Comparison of ENCODE assay signal across 10 cellular contexts in genomic region chr2:218882866-218883366, GRCh38. TPM values are rescaled to one million over a fixed set of nuclear protein-coding genes. Genes with fewer than 3 reads are reported as not detected.
DNase-seq lines count a peak whose midpoint lies in the region; ATAC-seq and TF ChIP-seq lines count a peak whose summit lies in the region.
"Had no signal": no experiment of that assay in that cellular context is flagged by ENCODE, and none has a peak within 500 bp of the region (broad histone marks: within the 10 kb centered on the region; RNA-seq: fewer than 3 reads in every experiment).

No MANE protein-coding gene starts in this region.

- H3K4me1 ChIP-seq in CD4-positive, CD25-positive, alpha-beta regulatory T cell (ENCODE audit: control insufficient read depth, insufficient read depth, low read length, poor library complexity, severe bottlenecking): peaks cover 64% of the 10 kb centered on the region
- H3K4me1 ChIP-seq in GM23338 (ENCODE audit: insufficient read depth): peaks cover 14% of the 10 kb centered on the region; the same call in 1 of the 2 replicates
- peaks cover 0 to 4% of the 10 kb centered on the region in 2 donors for H3K4me1 ChIP-seq in breast epithelium

- H3K4me2 ChIP-seq in GM23338: no peak overlapping the region

- H3K9me2 ChIP-seq in GM23338 (ENCODE audit: insufficient read depth): no peaks in the 10 kb centered on the region

- H3K4me3 ChIP-seq in CD4-positive, CD25-positive, alpha-beta regulatory T cell (ENCODE audit: low read depth, low read length): peak overlapping the region; percentile 30
- no peak overlapping the region for H3K4me3 ChIP-seq in GM23338
- peak overlapping the region; percentile 37 to 70 (median 49) for H3K4me3 ChIP-seq in breast epithelium

- no peak overlapping the region for H2AFZ ChIP-seq in GM23338

- intact Hi-C loops in breast epithelium (cut with DNase I; ENCODE audit: low total_unique reads): no loop called here

- no peaks in the 10 kb centered on the region for H3K79me2 ChIP-seq in GM23338 (replicated peaks; ENCODE audit: insufficient read depth)

- peak overlapping the region; percentile 74 to 91 (median 84) for H3K4me3 Mint-ChIP-seq in CD4-positive, CD25-positive, alpha-beta regulatory T cell
- H3K4me3 Mint-ChIP-seq in GM23338: peak overlapping the region; percentile 40; the same call in 2 of the 3 replicates
- H3K4me3 Mint-ChIP-seq in naive thymus-derived CD8-positive, alpha-beta T cell: peak overlapping the region; percentile 22 to 80 (median 56)

- no peaks in the 10 kb centered on the region for H3K36me3 ChIP-seq in CD4-positive, CD25-positive, alpha-beta regulatory T cell (ENCODE audit: control insufficient read depth, insufficient read depth, low read length)
- H3K36me3 ChIP-seq in GM23338 (ENCODE audit: insufficient read depth) (no peaks in the 10 kb centered on the region), breast epithelium (no peaks in the 10 kb centered on the region)
- H3K36me3 ChIP-seq: neutrophil had no signal

- POLR2A ChIA-PET in naive thymus-derived CD8-positive, alpha-beta T cell (lab: Charles Lee): interaction anchor here (0.6 to 13.6 kb wide), 3 partner anchors 12 to 430 kb away, joined by 3 to 331 read pairs (median 6); no protein-coding TSS in a partner anchor

- no peaks in the 10 kb centered on the region for H3F3A ChIP-seq in GM23338 (replicated peaks; ENCODE audit: low read depth)

- peaks cover 8% of the 10 kb centered on the region for H4K20me1 ChIP-seq in GM23338 (replicated peaks; ENCODE audit: insufficient read depth)

- H3K27me3 Mint-ChIP-seq in CD4-positive, CD25-positive, alpha-beta regulatory T cell: no peaks in the 10 kb centered on the region
- peaks cover 92% of the 10 kb centered on the region for H3K27me3 Mint-ChIP-seq in GM23338 (ENCODE audit: insufficient read depth, low read depth, poor library complexity)
- peaks cover 0 to 4% (median 0%) of the 10 kb centered on the region in 5 donors for H3K27me3 Mint-ChIP-seq in naive thymus-derived CD8-positive, alpha-beta T cell

- H3K9me3 ChIP-seq in CD4-positive, CD25-positive, alpha-beta regulatory T cell (ENCODE audit: control insufficient read depth in 2 of 2, low read length in 2 of 2): no peaks in the 10 kb centered on the region
- H3K9me3 ChIP-seq in breast epithelium: no peaks in the 10 kb centered on the region
- H3K9me3 ChIP-seq: neutrophil had no signal

- H3K27ac ChIP-seq in CD4-positive, CD25-positive, alpha-beta regulatory T cell (ENCODE audit: insufficient read depth, low read length, poor library complexity, severe bottlenecking): peak overlapping the region; percentile 92
- H3K27ac ChIP-seq in GM23338 (ENCODE audit: low read depth) (no peak overlapping the region), breast epithelium (peak overlapping the region; percentile 48 to 55)
- H3K27ac ChIP-seq: neutrophil had no signal

- no peaks in the 10 kb centered on the region for H3K36me3 Mint-ChIP-seq in CD4-positive, CD25-positive, alpha-beta regulatory T cell
- no peaks in the 10 kb centered on the region; the same call in 2 of the 3 replicates for H3K36me3 Mint-ChIP-seq in GM23338 (ENCODE audit: low read depth)
- no peaks in the 10 kb centered on the region for H3K36me3 Mint-ChIP-seq in naive thymus-derived CD8-positive, alpha-beta T cell

- ATAC-seq in CD4-positive, CD25-positive, alpha-beta regulatory T cell (ENCODE audit: low read depth in 2 of 2): no peak
- ATAC-seq in GM23338: no peak
- no peak for ATAC-seq in naive thymus-derived CD8-positive, alpha-beta T cell

- DNase-seq in CD4-positive, CD25-positive, alpha-beta regulatory T cell: no peak
- DNase-seq in GM23338 (ENCODE audit: low spot score) (no peak), breast epithelium (ENCODE audit: low spot score in 2 of 2) (no peak), NCI-H1048 (lab: John Stamatoyannopoulos, UW) (no peak), HCEC 1CT (no peak), dermis blood vessel endothelial cell (no peak), putamen (ENCODE audit: low spot score) (no peak)
- no peak for DNase-seq in naive thymus-derived CD8-positive, alpha-beta T cell
- DNase-seq: DMS153 had no signal

- peaks cover 7 to 66% (median 38%) of the 10 kb centered on the region in 4 donors for H3K4me1 Mint-ChIP-seq in CD4-positive, CD25-positive, alpha-beta regulatory T cell
- peaks cover 24% of the 10 kb centered on the region for H3K4me1 Mint-ChIP-seq in GM23338
- peaks cover 31 to 66% (median 57%) of the 10 kb centered on the region in 4 donors for H3K4me1 Mint-ChIP-seq in naive thymus-derived CD8-positive, alpha-beta T cell

- H3K27ac Mint-ChIP-seq in CD4-positive, CD25-positive, alpha-beta regulatory T cell: peak overlapping the region in 2 of 3 donors; percentile 89 to 95
- H3K27ac Mint-ChIP-seq in GM23338: no peak overlapping the region
- H3K27ac Mint-ChIP-seq in naive thymus-derived CD8-positive, alpha-beta T cell: peak overlapping the region in 7 of 10 donors; percentile 7 to 79 (median 70)

- no peaks in the 10 kb centered on the region for H3K9me3 Mint-ChIP-seq in CD4-positive, CD25-positive, alpha-beta regulatory T cell
- no peaks in the 10 kb centered on the region for H3K9me3 Mint-ChIP-seq in GM23338
- no peaks in the 10 kb centered on the region for H3K9me3 Mint-ChIP-seq in naive thymus-derived CD8-positive, alpha-beta T cell

- TF ChIP-seq CTCF in GM23338 (conservative IDR thresholded peaks at IDR 0.05; ENCODE audit: low read depth in 2 of 2) (no peak), breast epithelium (IDR thresholded peaks at IDR 0.05) (no peak)

- no peaks in the 10 kb centered on the region for H3K27me3 ChIP-seq in CD4-positive, CD25-positive, alpha-beta regulatory T cell (ENCODE audit: control insufficient read depth, insufficient read depth, low read length)
- peaks cover 98% of the 10 kb centered on the region for H3K27me3 ChIP-seq in GM23338 (ENCODE audit: insufficient read depth)
- H3K27me3 ChIP-seq in breast epithelium: peaks cover 0 to 29% of the 10 kb centered on the region in 2 donors

- TF ChIP-seq POLR2A in breast epithelium (IDR thresholded peaks at IDR 0.05): no peak

RNA-seq across cellular contexts. Expression of gene WNT10A, which starts 2.3 kb away (rescaled TPM):
- total RNA-seq in CD4-positive, CD25-positive, alpha-beta regulatory T cell: 10.8 TPM
- 10 to 100 TPM in 1 of 4 donors, 1 to 10 TPM in 3; 6.3 to 11.0 (median 8.8) TPM for polyA plus RNA-seq in CD4-positive, CD25-positive, alpha-beta regulatory T cell
- total RNA-seq in GM23338 (2014; rRNA removed; shearing (Covaris generic)): not detected in 2 replicates
- polyA plus RNA-seq in GM23338 (2016; fragmentation: Nextera tagmentation; extraction: Ambion mirVana): not detected in 2 replicates
- 1 to 10 TPM in 1 of 3 donors, under 1 TPM in 1, not detected in 1; 0.88 to 2.9 TPM for total RNA-seq in breast epithelium
- 1 to 10 TPM; 1.7 to 1.8 TPM for total RNA-seq in naive thymus-derived CD8-positive, alpha-beta T cell
- 1 to 10 TPM in 2 of 3 donors, under 1 TPM in 1; 0.53 to 1.2 (median 1.1) TPM for polyA plus RNA-seq in naive thymus-derived CD8-positive, alpha-beta T cell
- under 0.01 and 0.05 TPM in 2 replicates for total RNA-seq in dermis blood vessel endothelial cell

RNA-seq across cellular contexts. Expression of gene WNT6, which starts 23.3 kb away (rescaled TPM):
- not detected for total RNA-seq in CD4-positive, CD25-positive, alpha-beta regulatory T cell
- polyA plus RNA-seq in CD4-positive, CD25-positive, alpha-beta regulatory T cell: not detected
- not detected in 2 replicates for total RNA-seq in GM23338 (2014; rRNA removed; shearing (Covaris generic))
- not detected in 2 replicates for polyA plus RNA-seq in GM23338 (2016; fragmentation: Nextera tagmentation; extraction: Ambion mirVana)
- total RNA-seq in breast epithelium: 1 to 10 TPM in 2 of 3 donors, under 1 TPM in 1; 0.48 to 3.3 (median 1.3) TPM
- total RNA-seq in naive thymus-derived CD8-positive, alpha-beta T cell: not detected
- polyA plus RNA-seq in naive thymus-derived CD8-positive, alpha-beta T cell: under 1 TPM in 1 of 3 donors, not detected in 2; 0.08 TPM
- total RNA-seq in dermis blood vessel endothelial cell: not detected in 2 replicates

RNA-seq across cellular contexts. Expression of gene PRKAG3, which starts 51.3 kb away (rescaled TPM):
- total RNA-seq in CD4-positive, CD25-positive, alpha-beta regulatory T cell: not detected
- polyA plus RNA-seq in CD4-positive, CD25-positive, alpha-beta regulatory T cell: not detected
- not detected in 2 replicates for total RNA-seq in GM23338 (2014; rRNA removed; shearing (Covaris generic))
- not detected in 2 replicates for polyA plus RNA-seq in GM23338 (2016; fragmentation: Nextera tagmentation; extraction: Ambion mirVana)
- total RNA-seq in breast epithelium (not detected), dermis blood vessel endothelial cell (not detected in 2 replicates)
- total RNA-seq in naive thymus-derived CD8-positive, alpha-beta T cell: not detected
- not detected for polyA plus RNA-seq in naive thymus-derived CD8-positive, alpha-beta T cell
